1 cellular context compared by ENCODE assay signal in the genomic region with DNA sequence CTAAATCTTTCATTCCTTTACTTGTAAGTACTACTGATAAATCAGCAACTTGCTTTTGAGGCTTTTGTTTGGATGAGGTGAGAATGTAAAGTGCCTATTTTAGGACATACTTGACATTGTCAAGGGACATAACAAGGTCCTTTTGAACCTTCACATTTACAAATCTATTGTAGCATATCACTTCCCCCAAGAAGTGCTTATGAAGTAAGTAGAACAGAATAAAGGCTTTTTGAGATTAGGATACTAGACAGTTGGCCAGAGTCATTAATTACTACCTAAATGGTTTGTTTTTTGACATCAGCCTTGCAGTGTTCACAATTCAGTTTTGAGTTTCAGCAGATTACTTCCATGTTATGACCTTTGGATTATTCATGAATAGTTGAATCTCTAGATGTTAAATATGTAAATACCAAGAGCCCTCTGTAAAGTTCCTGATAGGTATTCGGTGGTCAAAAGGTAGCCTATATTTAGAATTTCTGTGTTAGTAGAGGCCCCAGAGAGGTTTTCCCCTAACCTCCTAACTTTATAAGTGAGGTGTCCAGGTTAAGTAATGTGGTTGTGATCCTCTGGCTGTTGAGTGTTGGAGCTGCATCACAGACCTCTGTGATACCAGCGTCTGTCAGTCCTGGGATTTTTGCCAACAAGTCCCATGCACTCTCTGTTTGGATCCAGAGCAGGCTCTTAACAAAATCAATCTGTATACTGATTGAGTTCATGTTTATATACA.
TF ChIP-seq lines count a peak whose summit lies in the region.

No MANE protein-coding gene starts in this region.

TF ChIP-seq in SK-N-SH, 30 proteins besides CTCF, POLR2A, EP300 and RAD21 (continued from another document):
- TF ChIP-seq, protein P1, sequence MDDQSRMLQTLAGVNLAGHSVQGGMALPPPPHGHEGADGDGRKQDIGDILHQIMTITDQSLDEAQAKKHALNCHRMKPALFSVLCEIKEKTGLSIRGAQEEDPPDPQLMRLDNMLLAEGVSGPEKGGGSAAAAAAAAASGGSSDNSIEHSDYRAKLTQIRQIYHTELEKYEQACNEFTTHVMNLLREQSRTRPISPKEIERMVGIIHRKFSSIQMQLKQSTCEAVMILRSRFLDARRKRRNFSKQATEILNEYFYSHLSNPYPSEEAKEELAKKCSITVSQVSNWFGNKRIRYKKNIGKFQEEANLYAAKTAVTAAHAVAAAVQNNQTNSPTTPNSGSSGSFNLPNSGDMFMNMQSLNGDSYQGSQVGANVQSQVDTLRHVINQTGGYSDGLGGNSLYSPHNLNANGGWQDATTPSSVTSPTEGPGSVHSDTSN (IDR thresholded peaks at IDR 0.05), result peak; percentile 31; the same call in 1 of the 2 replicates
- TF ChIP-seq CHD2 (IDR thresholded peaks at IDR 0.05; ENCODE audit: low read length, partially characterized antibody) (peak; percentile 19), FOSL2 (IDR thresholded peaks at IDR 0.05; ENCODE audit: borderline replicate concordance, low read depth) (0 out of 2 replicates have a peak, but pooled peaks have one; percentile 1), FOXJ3 (CRISPR knock-in tag; IDR thresholded peaks at IDR 0.05) (no peak), GATA2 (CRISPR knock-in tag; IDR thresholded peaks at IDR 0.05) (no peak), TEAD4 (IDR thresholded peaks at IDR 0.05; ENCODE audit: borderline replicate concordance, insufficient read depth) (no peak), TCF12 (IDR thresholded peaks at IDR 0.05) (peak; percentile 10; the same call in 1 of the 2 replicates), FOXM1 (IDR thresholded peaks at IDR 0.05; ENCODE audit: low read depth) (no peak), GABPA (IDR thresholded peaks at IDR 0.05; ENCODE audit: low read depth) (no peak), ELF1 (IDR thresholded peaks at IDR 0.05) (no peak), RXRA (IDR thresholded peaks at IDR 0.05; ENCODE audit: borderline replicate concordance, low read depth) (no peak), MXI1 (IDR thresholded peaks at IDR 0.05; ENCODE audit: low read depth, low read length) (peak; percentile 64), NFIC (IDR thresholded peaks at IDR 0.05; ENCODE audit: borderline replicate concordance) (peak; percentile 53; the same call in 1 of the 2 replicates)
- TF ChIP-seq, protein P2, sequence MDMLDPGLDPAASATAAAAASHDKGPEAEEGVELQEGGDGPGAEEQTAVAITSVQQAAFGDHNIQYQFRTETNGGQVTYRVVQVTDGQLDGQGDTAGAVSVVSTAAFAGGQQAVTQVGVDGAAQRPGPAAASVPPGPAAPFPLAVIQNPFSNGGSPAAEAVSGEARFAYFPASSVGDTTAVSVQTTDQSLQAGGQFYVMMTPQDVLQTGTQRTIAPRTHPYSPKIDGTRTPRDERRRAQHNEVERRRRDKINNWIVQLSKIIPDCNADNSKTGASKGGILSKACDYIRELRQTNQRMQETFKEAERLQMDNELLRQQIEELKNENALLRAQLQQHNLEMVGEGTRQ (IDR thresholded peaks at IDR 0.05; ENCODE audit: borderline replicate concordance, low read depth, low read length), result no peak
- TF ChIP-seq, protein P3, sequence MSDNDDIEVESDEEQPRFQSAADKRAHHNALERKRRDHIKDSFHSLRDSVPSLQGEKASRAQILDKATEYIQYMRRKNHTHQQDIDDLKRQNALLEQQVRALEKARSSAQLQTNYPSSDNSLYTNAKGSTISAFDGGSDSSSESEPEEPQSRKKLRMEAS (IDR thresholded peaks at IDR 0.05; ENCODE audit: low read depth), result no peak
- TF ChIP-seq, protein P4, sequence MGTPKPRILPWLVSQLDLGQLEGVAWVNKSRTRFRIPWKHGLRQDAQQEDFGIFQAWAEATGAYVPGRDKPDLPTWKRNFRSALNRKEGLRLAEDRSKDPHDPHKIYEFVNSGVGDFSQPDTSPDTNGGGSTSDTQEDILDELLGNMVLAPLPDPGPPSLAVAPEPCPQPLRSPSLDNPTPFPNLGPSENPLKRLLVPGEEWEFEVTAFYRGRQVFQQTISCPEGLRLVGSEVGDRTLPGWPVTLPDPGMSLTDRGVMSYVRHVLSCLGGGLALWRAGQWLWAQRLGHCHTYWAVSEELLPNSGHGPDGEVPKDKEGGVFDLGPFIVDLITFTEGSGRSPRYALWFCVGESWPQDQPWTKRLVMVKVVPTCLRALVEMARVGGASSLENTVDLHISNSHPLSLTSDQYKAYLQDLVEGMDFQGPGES (IDR thresholded peaks at IDR 0.05; ENCODE audit: low read depth, low read length), result no peak
- TF ChIP-seq, protein P5, sequence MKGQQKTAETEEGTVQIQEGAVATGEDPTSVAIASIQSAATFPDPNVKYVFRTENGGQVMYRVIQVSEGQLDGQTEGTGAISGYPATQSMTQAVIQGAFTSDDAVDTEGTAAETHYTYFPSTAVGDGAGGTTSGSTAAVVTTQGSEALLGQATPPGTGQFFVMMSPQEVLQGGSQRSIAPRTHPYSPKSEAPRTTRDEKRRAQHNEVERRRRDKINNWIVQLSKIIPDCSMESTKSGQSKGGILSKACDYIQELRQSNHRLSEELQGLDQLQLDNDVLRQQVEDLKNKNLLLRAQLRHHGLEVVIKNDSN (IDR thresholded peaks at IDR 0.05; ENCODE audit: borderline replicate concordance, low read depth), result no peak
